Comparison of ENCODE assay signal across 9 cellular contexts in genomic region chr3:12838179-12838965, GRCh38. TPM values are rescaled to one million over a fixed set of nuclear protein-coding genes. Genes with fewer than 3 reads are reported as not detected.
A peak's percentile ranks its signal among the peaks of the same experiment; 100 is the strongest.
DNase-seq lines count a peak whose midpoint lies in the region; ATAC-seq and TF ChIP-seq lines count a peak whose summit lies in the region.
"Had no signal": no experiment of that assay in that cellular context is flagged by ENCODE, and none has a peak within 500 bp of the region (broad histone marks: within the 10 kb centered on the region; RNA-seq: fewer than 3 reads in every experiment).

No MANE protein-coding gene starts in this region.

- no peaks in the 10 kb centered on the region for H3K27me3 Mint-ChIP-seq in CD14-positive monocyte (ENCODE audit: low read depth in 3 of 3)
- H3K27me3 Mint-ChIP-seq in HFFc6 (ENCODE audit: insufficient read depth) = peaks cover 5% of the 10 kb centered on the region; the same call in 1 of the 2 replicates
- H3K27me3 Mint-ChIP-seq in activated naive CD8-positive, alpha-beta T cell treated with anti-CD3 and anti-CD28 coated beads for 36 hours = no peaks in the 10 kb centered on the region

- peak overlapping the region in 1 of 4 donors; percentile 24 for H3K27ac ChIP-seq in gastroesophageal sphincter
- H3K27ac ChIP-seq in ascending aorta = no peak overlapping the region

- ATAC-seq in gastroesophageal sphincter = no peak
- ATAC-seq in HG02763 (IDR thresholded peaks at IDR 0.05; ENCODE audit: unreplicated experiment) = no peak

- peak overlapping the region in 1 of 2 donors; percentile 47 for H3K4me3 Mint-ChIP-seq in CD14-positive monocyte
- peak overlapping the region; percentile 99 for H3K4me3 Mint-ChIP-seq in HFFc6
- peak overlapping the region; percentile 94 for H3K4me3 Mint-ChIP-seq in activated naive CD8-positive, alpha-beta T cell treated with anti-CD3 and anti-CD28 coated beads for 36 hours

- no peak overlapping the region for H3K4me3 ChIP-seq in mucosa of stomach (ENCODE audit: low read length)
- no peak overlapping the region for H3K4me3 ChIP-seq in gastroesophageal sphincter
- H3K4me3 ChIP-seq in ascending aorta = no peak overlapping the region

- WGBS in gastroesophageal sphincter (ENCODE audit: low coverage in 1 of 2), 2 donors = 58 to 59% methylated on average over 9 to 12 of the region's 13 CpGs

- peak overlapping the region; percentile 16 for H3K9ac ChIP-seq in mucosa of stomach (ENCODE audit: low read length)

- DNase-seq in CD14-positive monocyte (ENCODE audit: low spot score) = no peak
- no peak for DNase-seq in HFFc6
- DNase-seq in activated naive CD8-positive, alpha-beta T cell treated with anti-CD3 and anti-CD28 coated beads for 36 hours = no peak
- DNase-seq in ascending aorta (ENCODE audit: low spot score in 2 of 2) = no peak
- no peak for DNase-seq in 8988T
- DNase-seq: NCI-H2171 treated with DMSO at 0.1 percent for 48 hours had no signal

- TF ChIP-seq CTCF in CD14-positive monocyte (IDR thresholded peaks at IDR 0.05) (no peak), HFFc6 (IDR thresholded peaks at IDR 0.05) (no peak), gastroesophageal sphincter (IDR thresholded peaks at IDR 0.05) (no peak), ascending aorta (IDR thresholded peaks at IDR 0.05) (no peak)

- H3K27me3 ChIP-seq in mucosa of stomach (ENCODE audit: control insufficient read depth, insufficient read depth, low read length) = no peaks in the 10 kb centered on the region
- H3K27me3 ChIP-seq in gastroesophageal sphincter = no peaks in the 10 kb centered on the region
- H3K27me3 ChIP-seq in ascending aorta = no peaks in the 10 kb centered on the region

- H3K36me3 Mint-ChIP-seq in CD14-positive monocyte (peaks cover 67% of the 10 kb centered on the region in 2 donors), HFFc6 (ENCODE audit: low read depth) (peaks cover 65% of the 10 kb centered on the region)
- H3K36me3 Mint-ChIP-seq in activated naive CD8-positive, alpha-beta T cell treated with anti-CD3 and anti-CD28 coated beads for 36 hours = peaks cover 74% of the 10 kb centered on the region

- H3K4me1 ChIP-seq in mucosa of stomach (ENCODE audit: control insufficient read depth, insufficient read depth, low read length) (peaks cover 6% of the 10 kb centered on the region), gastroesophageal sphincter (peaks cover 0 to 45% (median 14%) of the 10 kb centered on the region in 3 donors), ascending aorta (peaks cover 0 to 19% of the 10 kb centered on the region in 2 donors)

- H3K27ac Mint-ChIP-seq in CD14-positive monocyte (peak overlapping the region in 5 of 7 donors; percentile 1 to 87 (median 72)), HFFc6 (peak overlapping the region; percentile 99)
- peak overlapping the region; percentile 99 for H3K27ac Mint-ChIP-seq in activated naive CD8-positive, alpha-beta T cell treated with anti-CD3 and anti-CD28 coated beads for 36 hours

- H3K36me3 ChIP-seq in mucosa of stomach (ENCODE audit: control insufficient read depth, insufficient read depth, low read length) = peaks cover 17% of the 10 kb centered on the region
- H3K36me3 ChIP-seq in gastroesophageal sphincter = peaks cover 0 to 67% of the 10 kb centered on the region in 2 donors
- peaks cover 34 to 59% of the 10 kb centered on the region in 2 donors for H3K36me3 ChIP-seq in ascending aorta

- H3K9me3 Mint-ChIP-seq in CD14-positive monocyte (no peaks in the 10 kb centered on the region), HFFc6 (no peaks in the 10 kb centered on the region)
- H3K9me3 Mint-ChIP-seq in activated naive CD8-positive, alpha-beta T cell treated with anti-CD3 and anti-CD28 coated beads for 36 hours = no peaks in the 10 kb centered on the region

- H3K4me1 Mint-ChIP-seq in CD14-positive monocyte (peaks cover 42% of the 10 kb centered on the region), HFFc6 (ENCODE audit: low read depth) (peaks cover 49% of the 10 kb centered on the region)
- H3K4me1 Mint-ChIP-seq in activated naive CD8-positive, alpha-beta T cell treated with anti-CD3 and anti-CD28 coated beads for 36 hours = peaks cover 52% of the 10 kb centered on the region

- H3K9me3 ChIP-seq in mucosa of stomach (ENCODE audit: control insufficient read depth, low read length) (no peaks in the 10 kb centered on the region), gastroesophageal sphincter (no peaks in the 10 kb centered on the region), ascending aorta (no peaks in the 10 kb centered on the region)

- TF ChIP-seq POLR2A in gastroesophageal sphincter (IDR thresholded peaks at IDR 0.05) = no peak

- intact Hi-C loops in CD14-positive monocyte (cut with micrococcal nuclease) (no loop called here), ascending aorta (cut with DNase I) (no loop called here)

- no peak for TF ChIP-seq EP300 in gastroesophageal sphincter (IDR thresholded peaks at IDR 0.05)

RNA-seq across cellular contexts. Expression of gene RPL32, which starts 3.0 kb away (rescaled TPM):
- 1,000 to 10,000 TPM in 1 of 2 donors, 100 to 1,000 TPM in 1; 942 to 1,052 TPM for polyA plus RNA-seq in CD14-positive monocyte
- total RNA-seq in HFFc6 (2021; fragmentation: NEBNext Ultra II Directional; extraction: Animal tissue kit (Norgen Biotek cat#: 25700)) = 1,000 to 10,000 TPM; 1,490 to 1,730 (median 1,677) TPM
- total RNA-seq in activated naive CD8-positive, alpha-beta T cell treated with anti-CD3 and anti-CD28 coated beads for 36 hours = 1,000 to 10,000 TPM; 2,700 to 2,702 TPM
- total RNA-seq in gastroesophageal sphincter (100 to 1,000 TPM; 679 to 924 (median 775) TPM), ascending aorta (1,821 TPM)

RNA-seq across cellular contexts. Expression of gene CAND2, which starts 41.9 kb away (rescaled TPM):
- not detected for polyA plus RNA-seq in CD14-positive monocyte
- total RNA-seq in HFFc6 (2021; fragmentation: NEBNext Ultra II Directional; extraction: Animal tissue kit (Norgen Biotek cat#: 25700)) = 10 to 100 TPM in 1 of 6 experiments, 1 to 10 TPM in 5; 4.5 to 10.5 (median 8.3) TPM
- total RNA-seq in activated naive CD8-positive, alpha-beta T cell treated with anti-CD3 and anti-CD28 coated beads for 36 hours = 1 to 10 TPM; 2.4 to 2.6 TPM
- 10 to 100 TPM; 11.5 to 29.9 (median 19.4) TPM for total RNA-seq in gastroesophageal sphincter
- total RNA-seq in ascending aorta = 14.4 TPM
